In genomic region chr2:38750011-38750792, GRCh38 we compare ENCODE assay signal across 8 cellular contexts. TPM values are rescaled to one million over a fixed set of nuclear protein-coding genes. Genes with fewer than 3 reads are reported as not detected.
A peak's percentile ranks its signal among the peaks of the same experiment; 100 is the strongest.
DNase-seq lines count a peak whose midpoint lies in the region; ATAC-seq, FAIRE-seq and TF ChIP-seq lines count a peak whose summit lies in the region.

No MANE protein-coding gene starts in this region.

- peak; percentile 15 for ATAC-seq in HG03457 (IDR thresholded peaks at IDR 0.05; ENCODE audit: unreplicated experiment)
- ATAC-seq in HepG2: peak; percentile 66

- CTCF ChIA-PET in HepG2 (lab: Yijun Ruan, JAX; ENCODE audit: low intra/inter-chr PET ratio, low total read pairs): no interaction called here

- TF ChIP-seq EP300 in HepG2 (IDR thresholded peaks at IDR 0.05; ENCODE audit: low read depth in 2 of 2, low read length in 2 of 2): no peak
- no peak for TF ChIP-seq EP300 in HepG2 (CRISPR knock-in tag; IDR thresholded peaks at IDR 0.05; ENCODE audit: borderline replicate concordance)

- H3K4me1 ChIP-seq in HepG2 (ENCODE audit: insufficient read depth, low read length): peaks cover 72% of the 10 kb centered on the region

- intact Hi-C loops in HepG2 (cut with micrococcal nuclease; ENCODE audit: unreplicated experiment): loop anchor here (10.0 kb wide), 1 partner anchor 375 kb away; the partner anchor contains the start of gene SOS1

- BruUV-seq in HepG2 (replicated peaks; lab: Mats Ljungman, UMichigan): no TSS peak

- TF ChIP-seq CTCF in C4-2B (conservative IDR thresholded peaks at IDR 0.05): no peak
- no peak for TF ChIP-seq CTCF in WI38 (IDR thresholded peaks at IDR 0.05; ENCODE audit: low read depth, low read length)
- no peak for TF ChIP-seq CTCF in HepG2 (CRISPR knock-in tag; IDR thresholded peaks at IDR 0.05)

- peak overlapping the region; percentile 13 for H2AFZ ChIP-seq in HepG2 (ENCODE audit: low read length)

- DNase-seq in GM19239 (ENCODE audit: insufficient read length, low spot score) (no peak), cerebellum (ENCODE audit: low spot score) (peak; percentile 73), HepG2 (ENCODE audit: low spot score) (no peak), GOT3 (lab: John Stamatoyannopoulos, UW) (no peak)
- peak; percentile 16 to 39 for DNase-seq in stimulated activated CD4-positive, alpha-beta T cell treated with anti-CD3 and anti-CD28 coated beads, Interleukin-4, amount 100 ng/mL, for 48 hours (ENCODE audit: low read depth in 2 of 2)

- TF ChIP-seq RAD21 in HepG2 (CRISPR knock-in tag; IDR thresholded peaks at IDR 0.05): no peak

- FAIRE-seq in GM19239 (lab: Jason Lieb, UNC) (peak; percentile 59), HepG2 (lab: Jason Lieb, UNC) (no peak)

- no peaks in the 10 kb centered on the region; a peak in 1 of 5 replicates for H3K27me3 ChIP-seq in HepG2 (ENCODE audit: control insufficient read depth in 1 of 2, insufficient read depth in 2 of 2, low read length in 2 of 2)

- TF ChIP-seq POLR2A in HepG2 (IDR thresholded peaks at IDR 0.05; ENCODE audit: insufficient read depth in 1 of 2, low read depth in 2 of 2, low read length in 2 of 2): peak in 1 of 2 experiments; percentile 70; a peak in 2 of 4 replicates

- H3K4me3 ChIP-seq in WI38 (ENCODE audit: low read depth, low read length) (peak overlapping the region; percentile 97), HepG2 (replicated peaks in 1 of 3; ENCODE audit: insufficient read depth in 1 of 3, low read depth in 2 of 3, low read length in 3 of 3) (peak overlapping the region; percentile 83 to 94 (median 85))

- 1% methylated on average over 28 of the region's 51 CpGs for WGBS in HepG2 (ENCODE audit: low lambda C conversion rate)

- peak overlapping the region; percentile 96 for H3K27ac ChIP-seq in C4-2B
- H3K27ac ChIP-seq in HepG2 (ENCODE audit: extremely low read length, insufficient read depth, low read length): peak overlapping the region; percentile 87

- H3K79me2 ChIP-seq in HepG2 (ENCODE audit: insufficient read depth, low read length): peaks cover 59% of the 10 kb centered on the region

- in situ Hi-C loops in HepG2 (cut with HindIII; ENCODE audit: extremely low pct_ligation_motif_present, low pct_unique_long_range_greater_than_20kb): no loop called here

- POLR2A ChIA-PET in HepG2 (lab: Yijun Ruan, JAX): interaction anchor here (1.2 to 2.6 kb wide), 24 partner anchors 9 to 766 kb away, joined by 3 to 92 read pairs (median 10); partner anchors contain the start of genes GALM and HNRNPLL

- peaks cover 14 to 39% of the 10 kb centered on the region in 2 experiments for H3K36me3 ChIP-seq in HepG2 (replicated peaks in 1 of 2; ENCODE audit: control insufficient read depth in 1 of 2, insufficient read depth in 2 of 2, low read length in 2 of 2)

- H4K20me1 ChIP-seq in HepG2 (ENCODE audit: insufficient read depth, low read length): peaks cover 50% of the 10 kb centered on the region

- H3K4me2 ChIP-seq in HepG2 (ENCODE audit: low read depth, low read length): peak overlapping the region; percentile 86

- H3K9me3 ChIP-seq in HepG2 (ENCODE audit: low read length): no peaks in the 10 kb centered on the region

- H3K9ac ChIP-seq in HepG2 (ENCODE audit: insufficient read depth, low read depth, low read length): peak overlapping the region; percentile 96

TF ChIP-seq in HepG2, 621 proteins besides CTCF, POLR2A, EP300 and RAD21 (continues in another document):
- TF ChIP-seq AHDC1 (CRISPR knock-in tag; IDR thresholded peaks at IDR 0.05; ENCODE audit: borderline replicate concordance) (peak; percentile 12; the same call in 1 of the 2 replicates), POGZ (CRISPR knock-in tag; IDR thresholded peaks at IDR 0.05) (no peak), MXD4 (CRISPR knock-in tag; IDR thresholded peaks at IDR 0.05) (no peak), ZBTB7B (CRISPR knock-in tag; IDR thresholded peaks at IDR 0.05) (0 out of 2 replicates have a peak, but pooled peaks have one; percentile 4)

RNA-seq across cellular contexts. Expression of gene SRSF7, which starts 1.0 kb away (rescaled TPM):
- total RNA-seq in cerebellum: 109 TPM
- total RNA-seq in HepG2 (2016; rRNA removed; fragmentation: Illumina TruSeq; extraction: Trizol): 275 and 377 TPM in 2 replicates
- total RNA-seq in HepG2 (2016; cell fraction: cytosol; rRNA removed; fragmentation: Illumina TruSeq; extraction: Trizol; ENCODE audit: low read depth): 67.2 and 80.5 TPM in 2 replicates
- 285 and 392 TPM in 2 replicates for total RNA-seq in HepG2 (2016; cell fraction: insoluble cytoplasmic fraction; rRNA removed; fragmentation: Illumina TruSeq; extraction: Trizol)
- 77.6 and 84.5 TPM in 2 replicates for total RNA-seq in HepG2 (2016; cell fraction: membrane; rRNA removed; fragmentation: Illumina TruSeq; extraction: Trizol)
- total RNA-seq in HepG2 (2016; cell fraction: nucleus; rRNA removed; fragmentation: Illumina TruSeq; extraction: Trizol): 186 and 191 TPM in 2 replicates
- 154 and 172 TPM in 2 replicates for polyA plus RNA-seq in HepG2 (2011; rRNA removed)
- polyA plus RNA-seq in HepG2 (2011; cell fraction: cytosol; rRNA removed): 76.4 and 98.0 TPM in 2 replicates
- 231 and 316 TPM in 2 replicates for polyA plus RNA-seq in HepG2 (2011; cell fraction: nucleus; rRNA removed)
- 106 and 123 TPM in 2 replicates for polyA plus RNA-seq in HepG2 (2012)
- 48.7 and 55.5 TPM in 2 replicates for polyA plus RNA-seq in HepG2 (2016; cell fraction: cytosol; fragmentation: Illumina TruSeq; extraction: Trizol; ENCODE audit: low read depth)
- polyA plus RNA-seq in HepG2 (2016; cell fraction: insoluble cytoplasmic fraction; fragmentation: Illumina TruSeq; extraction: Trizol; ENCODE audit: low read depth): 378 and 417 TPM in 2 replicates
- polyA plus RNA-seq in HepG2 (2016; cell fraction: membrane; fragmentation: Illumina TruSeq; extraction: Trizol; ENCODE audit: low read depth): 45.0 and 50.4 TPM in 2 replicates
- 359 and 362 TPM in 2 replicates for polyA plus RNA-seq in HepG2 (2016; cell fraction: nucleus; fragmentation: Illumina TruSeq; extraction: Trizol; ENCODE audit: insufficient read depth, low read depth)
- 67.1 and 233 TPM in 2 replicates for polyA minus RNA-seq in HepG2 (2011; rRNA and poly(A)+ RNA removed; ENCODE audit: low replicate concordance)
- polyA minus RNA-seq in HepG2 (2011; cell fraction: cytosol; rRNA and poly(A)+ RNA removed): 41.8 and 45.7 TPM in 2 replicates
- polyA minus RNA-seq in HepG2 (2011; cell fraction: nucleus; rRNA and poly(A)+ RNA removed): 175 and 230 TPM in 2 replicates

RNA-seq across cellular contexts. Expression of gene GEMIN6, which starts 27.8 kb away (rescaled TPM):
- total RNA-seq in cerebellum (10.3 TPM), HepG2 (2016; rRNA removed; fragmentation: Illumina TruSeq; extraction: Trizol) (43.2 and 62.7 TPM in 2 replicates)
- total RNA-seq in HepG2 (2016; cell fraction: cytosol; rRNA removed; fragmentation: Illumina TruSeq; extraction: Trizol; ENCODE audit: low read depth): 12.7 and 14.8 TPM in 2 replicates
- total RNA-seq in HepG2 (2016; cell fraction: insoluble cytoplasmic fraction; rRNA removed; fragmentation: Illumina TruSeq; extraction: Trizol): 46.9 and 68.8 TPM in 2 replicates
- total RNA-seq in HepG2 (2016; cell fraction: membrane; rRNA removed; fragmentation: Illumina TruSeq; extraction: Trizol): 27.5 and 31.0 TPM in 2 replicates
- total RNA-seq in HepG2 (2016; cell fraction: nucleus; rRNA removed; fragmentation: Illumina TruSeq; extraction: Trizol): 11.9 and 15.9 TPM in 2 replicates
- polyA plus RNA-seq in HepG2 (2011; rRNA removed): 13.0 and 14.4 TPM in 2 replicates
- polyA plus RNA-seq in HepG2 (2011; cell fraction: cytosol; rRNA removed): 7.9 and 12.4 TPM in 2 replicates
- polyA plus RNA-seq in HepG2 (2011; cell fraction: nucleus; rRNA removed): 1.6 and 3.7 TPM in 2 replicates
- polyA plus RNA-seq in HepG2 (2012): 15.2 and 30.2 TPM in 2 replicates
- 12.3 and 13.5 TPM in 2 replicates for polyA plus RNA-seq in HepG2 (2016; cell fraction: cytosol; fragmentation: Illumina TruSeq; extraction: Trizol; ENCODE audit: low read depth)
- polyA plus RNA-seq in HepG2 (2016; cell fraction: insoluble cytoplasmic fraction; fragmentation: Illumina TruSeq; extraction: Trizol; ENCODE audit: low read depth): 58.6 and 61.6 TPM in 2 replicates
- 18.4 and 19.5 TPM in 2 replicates for polyA plus RNA-seq in HepG2 (2016; cell fraction: membrane; fragmentation: Illumina TruSeq; extraction: Trizol; ENCODE audit: low read depth)
- 23.2 and 25.7 TPM in 2 replicates for polyA plus RNA-seq in HepG2 (2016; cell fraction: nucleus; fragmentation: Illumina TruSeq; extraction: Trizol; ENCODE audit: insufficient read depth, low read depth)
- polyA minus RNA-seq in HepG2 (2011; rRNA and poly(A)+ RNA removed; ENCODE audit: low replicate concordance): 2.1 and 7.0 TPM in 2 replicates
- polyA minus RNA-seq in HepG2 (2011; cell fraction: cytosol; rRNA and poly(A)+ RNA removed): 6.2 and 8.2 TPM in 2 replicates
- polyA minus RNA-seq in HepG2 (2011; cell fraction: nucleus; rRNA and poly(A)+ RNA removed): 1.7 and 2.9 TPM in 2 replicates

Comparison
In these comparisons a context has a peak if more than half of its experiments do, and no peak if none do; other contexts are left out.
1. DNase-seq: peak in cerebellum (single experiment) and stimulated activated CD4-positive, alpha-beta T cell treated with anti-CD3 and anti-CD28 coated beads, Interleukin-4, amount 100 ng/mL, for 48 hours (2 of 2); none in GM19239 (single experiment), HepG2 (single experiment) and GOT3 (single experiment).